Comparison of ENCODE assay signal across 1 cellular context in the genomic region with DNA sequence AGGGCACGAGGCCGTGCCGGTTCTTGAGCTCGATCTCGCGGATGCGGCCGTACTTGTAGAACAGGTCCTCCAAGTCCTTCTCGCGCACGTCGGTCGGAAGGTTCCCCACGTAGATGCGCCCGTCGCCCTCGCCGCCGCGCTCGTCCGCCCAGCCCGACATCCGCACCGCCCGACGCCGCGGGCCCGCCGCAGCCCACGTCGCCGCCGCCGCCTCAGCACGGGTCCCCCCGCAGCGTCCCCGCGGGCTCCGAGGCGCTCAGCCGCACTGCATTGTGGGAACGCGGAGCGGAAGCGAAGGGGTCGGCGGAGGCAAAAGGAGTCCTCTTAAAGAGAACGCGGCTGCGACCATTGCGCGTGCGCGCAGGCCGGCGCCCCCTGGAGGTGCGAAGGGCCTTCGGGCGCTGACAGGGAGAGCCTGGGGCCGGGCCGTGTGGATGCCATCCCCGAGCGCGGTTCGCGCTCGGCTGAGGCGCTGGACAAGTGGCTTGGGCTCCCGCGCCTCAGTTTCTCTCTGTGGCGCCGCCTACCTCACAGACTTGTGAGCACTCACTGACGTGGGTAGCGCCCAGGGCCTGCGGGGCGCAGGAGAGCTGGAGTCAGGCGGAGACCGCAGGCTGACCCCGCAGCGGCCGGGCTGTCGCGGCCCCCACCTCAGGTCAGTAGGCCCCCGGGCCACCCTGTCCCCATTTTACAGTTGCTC.
TF ChIP-seq lines count a peak whose summit lies in the region.

Gene SRSF9, minus strand, starts transcription at position 299 of the 700 bp plus-strand sequence. Its CDS starts 139 bp downstream, at position 160.

TF ChIP-seq in HepG2, 621 proteins besides CTCF, POLR2A, EP300 and RAD21 (continued from another document and continues in another):
- TF ChIP-seq, protein P1, sequence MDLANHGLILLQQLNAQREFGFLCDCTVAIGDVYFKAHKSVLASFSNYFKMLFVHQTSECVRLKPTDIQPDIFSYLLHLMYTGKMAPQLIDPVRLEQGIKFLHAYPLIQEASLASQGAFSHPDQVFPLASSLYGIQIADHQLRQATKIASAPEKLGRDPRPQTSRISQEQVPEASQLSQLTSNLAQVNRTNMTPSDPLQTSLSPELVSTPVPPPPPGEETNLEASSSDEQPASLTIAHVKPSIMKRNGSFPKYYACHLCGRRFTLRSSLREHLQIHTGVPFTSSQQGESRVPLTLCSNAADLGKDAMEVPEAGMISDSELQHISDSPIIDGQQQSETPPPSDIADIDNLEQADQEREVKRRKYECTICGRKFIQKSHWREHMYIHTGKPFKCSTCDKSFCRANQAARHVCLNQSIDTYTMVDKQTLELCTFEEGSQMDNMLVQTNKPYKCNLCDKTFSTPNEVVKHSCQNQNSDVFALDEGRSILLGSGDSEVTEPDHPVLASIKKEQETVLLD (CRISPR knock-in tag; IDR thresholded peaks at IDR 0.05; ENCODE audit: low read depth): peak; percentile 88
- no peak for TF ChIP-seq ZNF83 (CRISPR knock-in tag; IDR thresholded peaks at IDR 0.05; ENCODE audit: borderline replicate concordance)
- TF ChIP-seq CREB3 (CRISPR knock-in tag; IDR thresholded peaks at IDR 0.05): no peak
- TF ChIP-seq NAIF1 (CRISPR knock-in tag; IDR thresholded peaks at IDR 0.05; ENCODE audit: borderline replicate concordance): no peak
- peak; percentile 75 for TF ChIP-seq POLR2AphosphoS5 (IDR thresholded peaks at IDR 0.05; ENCODE audit: low read depth, low read length)
- TF ChIP-seq NR2F6 (IDR thresholded peaks at IDR 0.05): no peak
- no peak; the same call in none of the 2 replicates for TF ChIP-seq NR2F6 (CRISPR knock-in tag; IDR thresholded peaks at IDR 0.05)
- peak; percentile 46 for TF ChIP-seq ZNF18 (CRISPR knock-in tag; IDR thresholded peaks at IDR 0.05; ENCODE audit: insufficient replicate concordance)
- TF ChIP-seq TERF1 (CRISPR knock-in tag; IDR thresholded peaks at IDR 0.05): no peak
- TF ChIP-seq ZNF33A (CRISPR knock-in tag; IDR thresholded peaks at IDR 0.05; ENCODE audit: borderline replicate concordance): no peak
- TF ChIP-seq SRSF1 (optimal IDR thresholded peaks at IDR 0.05; ENCODE audit: low read depth, low read length): no peak
- TF ChIP-seq, protein P2, sequence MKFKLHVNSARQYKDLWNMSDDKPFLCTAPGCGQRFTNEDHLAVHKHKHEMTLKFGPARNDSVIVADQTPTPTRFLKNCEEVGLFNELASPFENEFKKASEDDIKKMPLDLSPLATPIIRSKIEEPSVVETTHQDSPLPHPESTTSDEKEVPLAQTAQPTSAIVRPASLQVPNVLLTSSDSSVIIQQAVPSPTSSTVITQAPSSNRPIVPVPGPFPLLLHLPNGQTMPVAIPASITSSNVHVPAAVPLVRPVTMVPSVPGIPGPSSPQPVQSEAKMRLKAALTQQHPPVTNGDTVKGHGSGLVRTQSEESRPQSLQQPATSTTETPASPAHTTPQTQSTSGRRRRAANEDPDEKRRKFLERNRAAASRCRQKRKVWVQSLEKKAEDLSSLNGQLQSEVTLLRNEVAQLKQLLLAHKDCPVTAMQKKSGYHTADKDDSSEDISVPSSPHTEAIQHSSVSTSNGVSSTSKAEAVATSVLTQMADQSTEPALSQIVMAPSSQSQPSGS (CRISPR knock-in tag; IDR thresholded peaks at IDR 0.05): peak; percentile 62; the same call in 1 of the 2 replicates
- no peak for TF ChIP-seq ZBED4 (CRISPR knock-in tag; IDR thresholded peaks at IDR 0.05; ENCODE audit: borderline replicate concordance)
- no peak for TF ChIP-seq ZNF282 (IDR thresholded peaks at IDR 0.05; ENCODE audit: partially characterized antibody)
- TF ChIP-seq CCAR2 (optimal IDR thresholded peaks at IDR 0.05; ENCODE audit: low read depth, low read length): no peak
- peak; percentile 32; the same call in 1 of the 2 replicates for TF ChIP-seq DR1 (CRISPR knock-in tag; IDR thresholded peaks at IDR 0.05)
- no peak for TF ChIP-seq THAP8 (CRISPR knock-in tag; IDR thresholded peaks at IDR 0.05; ENCODE audit: borderline replicate concordance)
- TF ChIP-seq HBP1 (CRISPR knock-in tag; IDR thresholded peaks at IDR 0.05; ENCODE audit: low read depth): no peak; the same call in 1 of the 2 replicates
- TF ChIP-seq ZNF44 (CRISPR knock-in tag; IDR thresholded peaks at IDR 0.05): peak; percentile 73; the same call in 1 of the 2 replicates
- peak; percentile 38; the same call in 1 of the 2 replicates for TF ChIP-seq ZNF275 (CRISPR knock-in tag; IDR thresholded peaks at IDR 0.05; ENCODE audit: borderline replicate concordance)
- no peak for TF ChIP-seq ZNF530 (CRISPR knock-in tag; IDR thresholded peaks at IDR 0.05; ENCODE audit: low read depth)
- TF ChIP-seq ZMAT3 (CRISPR knock-in tag; conservative IDR thresholded peaks at IDR 0.05): peak; percentile 71
- no peak for TF ChIP-seq TP53 (CRISPR knock-in tag; conservative IDR thresholded peaks at IDR 0.05)
- TF ChIP-seq RNF219 (CRISPR knock-in tag; IDR thresholded peaks at IDR 0.05): no peak
- TF ChIP-seq SALL2 (CRISPR knock-in tag; IDR thresholded peaks at IDR 0.05): no peak
- TF ChIP-seq, protein P3, sequence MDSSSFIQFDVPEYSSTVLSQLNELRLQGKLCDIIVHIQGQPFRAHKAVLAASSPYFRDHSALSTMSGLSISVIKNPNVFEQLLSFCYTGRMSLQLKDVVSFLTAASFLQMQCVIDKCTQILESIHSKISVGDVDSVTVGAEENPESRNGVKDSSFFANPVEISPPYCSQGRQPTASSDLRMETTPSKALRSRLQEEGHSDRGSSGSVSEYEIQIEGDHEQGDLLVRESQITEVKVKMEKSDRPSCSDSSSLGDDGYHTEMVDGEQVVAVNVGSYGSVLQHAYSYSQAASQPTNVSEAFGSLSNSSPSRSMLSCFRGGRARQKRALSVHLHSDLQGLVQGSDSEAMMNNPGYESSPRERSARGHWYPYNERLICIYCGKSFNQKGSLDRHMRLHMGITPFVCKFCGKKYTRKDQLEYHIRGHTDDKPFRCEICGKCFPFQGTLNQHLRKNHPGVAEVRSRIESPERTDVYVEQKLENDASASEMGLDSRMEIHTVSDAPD (CRISPR knock-in tag; IDR thresholded peaks at IDR 0.05): 0 out of 2 replicates have a peak, but pooled peaks have one; percentile 42
- peak; percentile 73 for TF ChIP-seq ASH2L (IDR thresholded peaks at IDR 0.05; ENCODE audit: insufficient read length, low read depth, low read length)
